Comparison of ENCODE assay signal across 8 cellular contexts in genomic region chr5:161546463-161547301, GRCh38. TPM values are rescaled to one million over a fixed set of nuclear protein-coding genes. Genes with fewer than 3 reads are reported as not detected.
A peak's percentile ranks its signal among the peaks of the same experiment; 100 is the strongest.
DNase-seq lines count a peak whose midpoint lies in the region; ATAC-seq and TF ChIP-seq lines count a peak whose summit lies in the region.

TSS of gene GABRB2 (minus strand) at chr5:161546725. CDS start at chr5:161546643, 82 bp downstream.

- DNase-seq in DMS153 treated with DMSO at 0.1 percent for 48 hours (lab: John Stamatoyannopoulos, UW; ENCODE audit: unreplicated experiment) (peak; percentile 1), DMS153 (lab: John Stamatoyannopoulos, UW) (no peak), esophagus muscularis mucosa (ENCODE audit: extremely low spot score) (no peak), tibial nerve (ENCODE audit: low spot score in 2 of 2) (peak; percentile 14 to 18)
- DNase-seq in T-helper 2 cell treated with Interferon-gamma antibody and Interleukin-4, amounts not matched to agents 5 μg/mL and 100 μg/mL, for 36 hours (ENCODE audit: low spot score), result peak; percentile 21

- TF ChIP-seq POLR2A in esophagus muscularis mucosa (IDR thresholded peaks at IDR 0.05; ENCODE audit: low read depth), result no peak
- TF ChIP-seq POLR2A in tibial nerve (IDR thresholded peaks at IDR 0.05), result no peak

- whole genome bisulfite sequencing in esophagus muscularis mucosa, result 2% methylated on average over 32 of the region's 32 CpGs
- WGBS in tibial nerve, 2 donors, result 2% methylated on average over 31 of the region's 32 CpGs

- H3K9me3 ChIP-seq in HUES6 (ENCODE audit: control insufficient read depth, insufficient read depth, low read depth, low read length) (no peaks in the 10 kb centered on the region), esophagus muscularis mucosa (no peaks in the 10 kb centered on the region), mucosa of stomach (ENCODE audit: control insufficient read depth, low read length) (no peaks in the 10 kb centered on the region), tibial nerve (peaks cover 0 to 3% (median 0%) of the 10 kb centered on the region in 4 donors)

- peaks cover 56% of the 10 kb centered on the region for H3K27me3 Mint-ChIP-seq in T-helper 2 cell treated with Interferon-gamma antibody and Interleukin-4, amounts not matched to agents 5 μg/mL and 100 μg/mL, for 36 hours (ENCODE audit: low read depth)

- H3K27ac ChIP-seq in HUES6 (ENCODE audit: low read depth, low read length) (no peak within 1 kb of the TSS), esophagus muscularis mucosa (replicated peaks in 1 of 4) (peak within 1 kb of the TSS in 1 of 4 donors; percentile 19), tibial nerve (no peak within 1 kb of the TSS)

- ATAC-seq in GM21423 (IDR thresholded peaks at IDR 0.05; ENCODE audit: unreplicated experiment), result peak; percentile 67

- no peak for TF ChIP-seq EP300 in esophagus muscularis mucosa (IDR thresholded peaks at IDR 0.05)
- TF ChIP-seq EP300 in tibial nerve (IDR thresholded peaks at IDR 0.05), result no peak

- H3K27me3 ChIP-seq in HUES6 (ENCODE audit: control insufficient read depth, insufficient read depth, low read length), result peaks cover 59% of the 10 kb centered on the region
- peaks cover 0 to 84% (median 25%) of the 10 kb centered on the region in 4 donors for H3K27me3 ChIP-seq in esophagus muscularis mucosa
- H3K27me3 ChIP-seq in mucosa of stomach (ENCODE audit: control insufficient read depth, insufficient read depth, low read length), result peaks cover 35% of the 10 kb centered on the region
- peaks cover 2 to 48% of the 10 kb centered on the region in 2 donors for H3K27me3 ChIP-seq in tibial nerve

- H3K4me1 Mint-ChIP-seq in T-helper 2 cell treated with Interferon-gamma antibody and Interleukin-4, amounts not matched to agents 5 μg/mL and 100 μg/mL, for 36 hours (ENCODE audit: low read depth), result peaks cover 16% of the 10 kb centered on the region

- H3K9ac ChIP-seq in HUES6 (ENCODE audit: low read length) (peak within 1 kb of the TSS; percentile 77), mucosa of stomach (ENCODE audit: low read length) (peak within 1 kb of the TSS; percentile 15)

- peaks cover 2% of the 10 kb centered on the region for H3K36me3 Mint-ChIP-seq in T-helper 2 cell treated with Interferon-gamma antibody and Interleukin-4, amounts not matched to agents 5 μg/mL and 100 μg/mL, for 36 hours (ENCODE audit: low read depth)

- H3K36me3 ChIP-seq in HUES6 (ENCODE audit: control insufficient read depth, insufficient read depth, low read length) (no peaks in the 10 kb centered on the region), esophagus muscularis mucosa (no peaks in the 10 kb centered on the region), mucosa of stomach (ENCODE audit: control insufficient read depth, insufficient read depth, low read length) (no peaks in the 10 kb centered on the region), tibial nerve (no peaks in the 10 kb centered on the region)

- H3K4me1 ChIP-seq in HUES6 (ENCODE audit: control insufficient read depth, insufficient read depth, low read length), result peaks cover 24% of the 10 kb centered on the region
- peaks cover 13 to 38% (median 32%) of the 10 kb centered on the region in 4 donors for H3K4me1 ChIP-seq in esophagus muscularis mucosa
- peaks cover 14% of the 10 kb centered on the region for H3K4me1 ChIP-seq in mucosa of stomach (ENCODE audit: control insufficient read depth, insufficient read depth, low read length)
- H3K4me1 ChIP-seq in tibial nerve, result peaks cover 0 to 40% (median 8%) of the 10 kb centered on the region in 4 donors

- H3K4me3 ChIP-seq in HUES6 (ENCODE audit: low read depth, low read length), result peak within 1 kb of the TSS; percentile 76
- H3K4me3 ChIP-seq in esophagus muscularis mucosa, result peak within 1 kb of the TSS; percentile 50 to 51 (median 50)
- H3K4me3 ChIP-seq in mucosa of stomach (ENCODE audit: low read length), result peak within 1 kb of the TSS; percentile 25
- H3K4me3 ChIP-seq in tibial nerve, result peak within 1 kb of the TSS; percentile 24 to 55 (median 29)

- no peaks in the 10 kb centered on the region for H3K9me3 Mint-ChIP-seq in T-helper 2 cell treated with Interferon-gamma antibody and Interleukin-4, amounts not matched to agents 5 μg/mL and 100 μg/mL, for 36 hours

- peak within 1 kb of the TSS; percentile 85 for H3K4me3 Mint-ChIP-seq in T-helper 2 cell treated with Interferon-gamma antibody and Interleukin-4, amounts not matched to agents 5 μg/mL and 100 μg/mL, for 36 hours

- no peak within 1 kb of the TSS for H3K27ac Mint-ChIP-seq in T-helper 2 cell treated with Interferon-gamma antibody and Interleukin-4, amounts not matched to agents 5 μg/mL and 100 μg/mL, for 36 hours

- intact Hi-C loops in esophagus muscularis mucosa (cut with DNase I), result loop anchor here (5.0 to 10.0 kb wide), 2 partner anchors 1798 to 1861 kb away; no protein-coding TSS in a partner anchor

- TF ChIP-seq CTCF in esophagus muscularis mucosa (IDR thresholded peaks at IDR 0.05), result no peak
- TF ChIP-seq CTCF in tibial nerve (IDR thresholded peaks at IDR 0.05), result no peak

RNA-seq across cellular contexts. Expression of gene GABRB2, which starts in this region (rescaled TPM):
- total RNA-seq in esophagus muscularis mucosa, result 1 to 10 TPM in 3 of 4 donors, under 1 TPM in 1; 0.92 to 1.7 (median 1.2) TPM
- 1 to 10 TPM in 3 of 4 donors, under 1 TPM in 1; 0.39 to 3.9 (median 3.0) TPM for total RNA-seq in tibial nerve

Comparison
In these comparisons a context has a peak if more than half of its experiments do, and no peak if none do; other contexts are left out.
1. DNase-seq: peak in DMS153 treated with DMSO at 0.1 percent for 48 hours (single experiment), T-helper 2 cell treated with Interferon-gamma antibody and Interleukin-4, amounts not matched to agents 5 μg/mL and 100 μg/mL, for 36 hours (single experiment) and tibial nerve (2 of 2); none in DMS153 (single experiment) and esophagus muscularis mucosa (single experiment).
2. H3K4me3 ChIP-seq: peak in every context shown above with its lines; median percentile 76 in HUES6; 50 in esophagus muscularis mucosa; 29 in tibial nerve; 25 in mucosa of stomach.